Comparison of ENCODE assay signal across 8 cellular contexts in the genomic region with DNA sequence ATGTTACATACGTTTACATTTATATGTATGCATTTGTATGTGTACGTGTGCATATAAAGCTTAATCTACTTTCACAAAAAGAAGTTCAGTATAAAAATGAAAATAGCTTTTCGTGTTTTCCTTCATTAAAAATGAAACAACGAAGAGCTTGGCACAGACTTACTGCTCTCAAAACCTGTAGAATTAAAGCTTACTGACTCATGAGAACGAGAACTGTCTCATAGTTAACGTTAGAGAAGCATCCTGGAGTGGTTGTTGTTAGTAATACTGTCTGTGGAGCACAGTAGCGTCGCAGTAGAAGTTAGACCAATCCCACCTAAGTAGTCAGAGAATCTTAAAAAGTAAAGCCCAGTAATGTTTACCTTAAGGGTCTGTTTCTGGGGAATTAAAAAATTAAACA. TPM values are rescaled to one million over a fixed set of nuclear protein-coding genes. Genes with fewer than 3 reads are reported as not detected.
A peak's percentile ranks its signal among the peaks of the same experiment; 100 is the strongest.
DNase-seq lines count a peak whose midpoint lies in the region; ATAC-seq and TF ChIP-seq lines count a peak whose summit lies in the region.

No MANE protein-coding gene starts in this region.

- H3K4me3 ChIP-seq in adipocyte (ENCODE audit: low read length) (peak overlapping the region; percentile 95), kidney epithelial cell (ENCODE audit: low read depth, low read length) (peak overlapping the region; percentile 82)

- no peaks in the 10 kb centered on the region for H3K9me3 ChIP-seq in adipocyte (ENCODE audit: control insufficient read depth, low read length)

- H3K27me3 ChIP-seq in adipocyte (replicated peaks; ENCODE audit: control insufficient read depth, insufficient read depth, low read length): no peaks in the 10 kb centered on the region
- H3K27me3 ChIP-seq in kidney epithelial cell (ENCODE audit: control insufficient read depth, insufficient read depth, low read length): no peaks in the 10 kb centered on the region

- H3K9ac ChIP-seq in adipocyte (ENCODE audit: low read length): peak overlapping the region; percentile 93

- intact Hi-C loops in left colon (cut with DNase I, micrococcal nuclease): no loop called here
- intact Hi-C loops in posterior cingulate gyrus (cut with DNase I): no loop called here

- no peak for TF ChIP-seq CTCF in kidney epithelial cell (IDR thresholded peaks at IDR 0.05; ENCODE audit: insufficient read depth, low read length, poor library complexity, severe bottlenecking)

- peak; percentile 8 for ATAC-seq in HG02885 (IDR thresholded peaks at IDR 0.05; ENCODE audit: poor library complexity, unreplicated experiment)
- ATAC-seq in left colon: no peak
- ATAC-seq in HG03097 (IDR thresholded peaks at IDR 0.05; ENCODE audit: low FRiP score, unreplicated experiment): no peak

- H3K36me3 ChIP-seq in adipocyte (ENCODE audit: control insufficient read depth, insufficient read depth, low read length, severe bottlenecking) (no peaks in the 10 kb centered on the region), kidney epithelial cell (ENCODE audit: control insufficient read depth, insufficient read depth, low read length) (no peaks in the 10 kb centered on the region)

- H3K4me1 ChIP-seq in adipocyte (ENCODE audit: control insufficient read depth, insufficient read depth, low read length): peaks cover 57% of the 10 kb centered on the region

- H3K27ac ChIP-seq in temporal lobe (ENCODE audit: low read depth, low read length): peak overlapping the region; percentile 92

- DNase-seq in AML-193 (lab: John Stamatoyannopoulos, UW): peak; percentile 16 to 37
- peak; percentile 61 for DNase-seq in adipocyte (ENCODE audit: low read depth)
- DNase-seq in kidney epithelial cell (ENCODE audit: low read depth): no peak
- no peak for DNase-seq in left colon
- no peak for DNase-seq in posterior cingulate gyrus

RNA-seq across cellular contexts. Expression of a gene that starts 1.3 kb away (rescaled TPM):
- total RNA-seq in kidney epithelial cell: 55.5 and 61.1 TPM in 2 replicates
- total RNA-seq in temporal lobe: 28.8 TPM
- total RNA-seq in left colon: 10 to 100 TPM; 63.3 to 69.9 TPM

RNA-seq across cellular contexts. Expression of a gene that starts 46.3 kb away (rescaled TPM):
- total RNA-seq in kidney epithelial cell: 7.1 and 11.2 TPM in 2 replicates
- total RNA-seq in temporal lobe: 2.2 TPM
- total RNA-seq in left colon: 1 to 10 TPM; 3.0 to 7.4 TPM

RNA-seq across cellular contexts. Expression of a gene that starts 46.8 kb away (rescaled TPM):
- 3.8 and 5.4 TPM in 2 replicates for total RNA-seq in kidney epithelial cell
- total RNA-seq in temporal lobe: 15.0 TPM
- total RNA-seq in left colon: 10 to 100 TPM; 15.9 to 19.1 TPM

Comparison
In these comparisons a context has a peak if more than half of its experiments do, and no peak if none do; other contexts are left out.
1. DNase-seq: peak in AML-193 (2 of 2) and adipocyte (single experiment); none in kidney epithelial cell (single experiment), left colon (0 of 2) and posterior cingulate gyrus (0 of 10).